26 cellular contexts compared by ENCODE assay signal in the genomic region with DNA sequence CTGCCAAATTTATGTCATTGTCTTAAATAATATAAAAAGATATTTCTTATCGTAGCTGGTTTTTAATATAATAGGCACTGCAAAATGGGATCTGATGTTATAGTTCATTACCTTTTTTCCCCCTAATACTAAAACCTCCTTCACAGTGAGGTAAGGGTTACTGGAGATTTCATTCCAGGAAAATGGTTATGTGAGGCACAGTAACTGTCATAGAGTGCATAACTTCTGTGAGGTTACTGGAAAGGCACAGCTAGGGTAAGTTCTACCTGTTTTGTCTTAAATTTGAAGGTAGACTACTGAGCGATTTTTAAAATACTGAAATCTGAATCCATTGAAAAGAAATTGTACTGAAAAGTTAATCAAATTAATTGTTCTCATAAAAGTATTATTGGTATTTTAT. TPM values are rescaled to one million over a fixed set of nuclear protein-coding genes. Genes with fewer than 3 reads are reported as not detected.
"Had no signal": no experiment of that assay in that cellular context is flagged by ENCODE, and none has a peak within 500 bp of the region (broad histone marks: within the 10 kb centered on the region; RNA-seq: fewer than 3 reads in every experiment).

No MANE protein-coding gene starts in this region.

- H3K9me3 ChIP-seq: MG63, SK-N-SH had no signal

- H3K9ac ChIP-seq: SK-N-SH had no signal

- H2AFZ ChIP-seq: PC-9 had no signal

- ATAC-seq: T-helper 17 cell had no signal

- H3K4me3 ChIP-seq: MG63, PC-9 had no signal

- H3K9me2 ChIP-seq: SK-N-SH had no signal

- H3K36me3 ChIP-seq: MG63 had no signal

- H3K4me2 ChIP-seq: PC-9, SK-N-SH had no signal

- H3K27ac ChIP-seq: HL-60, PC-9 had no signal

- DNase-seq: Karpas-422, KBM-7, MG63, NCI-H1092, NCI-H1105 treated with DMSO at 0.1 percent for 48 hours, NCI-H1417 treated with DMSO at 0.1 percent for 48 hours, NCI-H146, NCI-H187, NCI-H2029, NCI-H2081 treated with DMSO at 0.1 percent for 48 hours, NCI-H2171, NCI-H226, NCI-H446, NCI-H510A, NCI-H524 treated with DMSO at 0.1 percent for 48 hours, NCI-H69, NCI-H774, OCI-M1, PC-9, RPMI8226, SHP77, SK-N-SH, T-helper 1 cell, T-helper 17 cell had no signal

RNA-seq across cellular contexts. Expression of gene ADGRL2, which starts 13.0 kb away (rescaled TPM):
- total RNA-seq: HT-29, T-helper 17 cell had no signal
